In genomic region chr16:1470543-1471251, GRCh38 we compare ENCODE assay signal across 11 cellular contexts. TPM values are rescaled to one million over a fixed set of nuclear protein-coding genes. Genes with fewer than 3 reads are reported as not detected.
A peak's percentile ranks its signal among the peaks of the same experiment; 100 is the strongest.
DNase-seq lines count a peak whose midpoint lies in the region; ATAC-seq, FAIRE-seq and TF ChIP-seq lines count a peak whose summit lies in the region.
"Had no signal": no experiment of that assay in that cellular context is flagged by ENCODE, and none has a peak within 500 bp of the region (broad histone marks: within the 10 kb centered on the region; RNA-seq: fewer than 3 reads in every experiment).

No MANE protein-coding gene starts in this region.

- no peaks in the 10 kb centered on the region for H4K20me1 ChIP-seq in endothelial cell of umbilical vein (replicated peaks; ENCODE audit: control insufficient read depth, extremely low read depth, insufficient read depth, low read length)

- DNase-seq in GM06990 (ENCODE audit: extremely low read depth, insufficient read length): peak; percentile 10
- DNase-seq in NOMO-1 treated with dmso at 0.1 percent for 144 hours (lab: John Stamatoyannopoulos, UW; ENCODE audit: unreplicated experiment): peak; percentile 17
- peak; percentile 22 for DNase-seq in endothelial cell of umbilical vein (ENCODE audit: low read depth, low spot score)
- no peak for DNase-seq in effector CD8-positive, alpha-beta T cell (lab: John Stamatoyannopoulos, UW)
- DNase-seq in pons (ENCODE audit: low spot score): no peak
- DNase-seq in stimulated activated naive CD4-positive, alpha-beta T cell (lab: John Stamatoyannopoulos, UW): no peak
- DNase-seq: activated CD4-positive, alpha-beta T cell treated with anti-CD3 and anti-CD28 coated beads for 1 hour; NCI-H526 treated with DMSO at 0.1 percent for 48 hours had no signal

- H3K27me3 ChIP-seq in GM06990 (replicated peaks; ENCODE audit: control insufficient read depth, insufficient read depth, low read length) (no peaks in the 10 kb centered on the region), endothelial cell of umbilical vein (ENCODE audit: control insufficient read depth in 2 of 2, insufficient read depth in 2 of 2, low read length in 2 of 2) (no peaks in the 10 kb centered on the region), neutrophil (no peaks in the 10 kb centered on the region)
- H3K27me3 ChIP-seq: cardiac muscle cell had no signal

- H3K27ac ChIP-seq in endothelial cell of umbilical vein (ENCODE audit: insufficient read depth, low read depth, low read length): no peak overlapping the region
- H3K27ac ChIP-seq in neutrophil: peak overlapping the region; percentile 86
- H3K27ac ChIP-seq: cardiac muscle cell had no signal

- H3K79me2 ChIP-seq in endothelial cell of umbilical vein (ENCODE audit: control insufficient read depth, insufficient read depth, low read length): peaks cover 29% of the 10 kb centered on the region

- H3K36me3 ChIP-seq in GM06990 (ENCODE audit: control insufficient read depth, insufficient read depth, low read length) (no peaks in the 10 kb centered on the region), endothelial cell of umbilical vein (ENCODE audit: control insufficient read depth in 2 of 2, extremely low read depth in 1 of 2, insufficient read depth in 2 of 2, low read length in 2 of 2) (no peaks in the 10 kb centered on the region), neutrophil (no peaks in the 10 kb centered on the region)
- H3K36me3 ChIP-seq: cardiac muscle cell had no signal

- H2AFZ ChIP-seq in endothelial cell of umbilical vein (ENCODE audit: low read depth, low read length): no peak overlapping the region

- no peaks in the 10 kb centered on the region for H3K9me1 ChIP-seq in endothelial cell of umbilical vein (replicated peaks; ENCODE audit: control insufficient read depth, extremely low read depth, insufficient read depth, low read length)

- TF ChIP-seq CTCF in GM06990 (IDR thresholded peaks at IDR 0.05; ENCODE audit: insufficient read depth, low read length, poor library complexity, severe bottlenecking) (no peak), endothelial cell of umbilical vein (IDR thresholded peaks at IDR 0.05; ENCODE audit: extremely low read depth in 1 of 2, insufficient read depth in 1 of 2, low read depth in 1 of 2, low read length in 2 of 2) (no peak), neutrophil (IDR thresholded peaks at IDR 0.05) (no peak)

- no peak overlapping the region for H3K9ac ChIP-seq in endothelial cell of umbilical vein (replicated peaks; ENCODE audit: extremely low read depth, insufficient read depth, low read length)

- H3K4me1 ChIP-seq in endothelial cell of umbilical vein (ENCODE audit: control insufficient read depth, extremely low read depth, insufficient read depth, low read length) (peaks cover 5% of the 10 kb centered on the region), neutrophil (ENCODE audit: control insufficient read depth in 1 of 2, insufficient read depth in 1 of 2, low read depth in 1 of 2, low read length in 1 of 2) (peaks cover 49 to 56% of the 10 kb centered on the region in 2 experiments)

- H3K4me3 ChIP-seq in GM06990 (replicated peaks; ENCODE audit: low read depth, low read length) (no peak overlapping the region; the same call in none of the 2 replicates), endothelial cell of umbilical vein (replicated peaks in 1 of 3; ENCODE audit: insufficient read depth in 1 of 3, low read depth in 1 of 3, low read length in 3 of 3) (no peak overlapping the region), neutrophil (ENCODE audit: low read depth in 1 of 2, low read length in 1 of 2) (peak overlapping the region; percentile 62 to 65)
- H3K4me3 ChIP-seq: cardiac muscle cell had no signal

- H3K4me2 ChIP-seq in endothelial cell of umbilical vein (ENCODE audit: insufficient read depth, low read length): no peak overlapping the region

- dilution Hi-C loops in endothelial cell of umbilical vein (cut with MboI; ENCODE audit: extremely low pct_ligation_motif_present, low sequenced_read_pairs): no loop called here

- CTCF ChIA-PET in endothelial cell of umbilical vein (lab: Charles Lee): no interaction called here

- TF ChIP-seq POLR2A in endothelial cell of umbilical vein (IDR thresholded peaks at IDR 0.05; ENCODE audit: low read depth, low read length): no peak

- intact Hi-C loops in endothelial cell of umbilical vein (cut with micrococcal nuclease): no loop called here

- H3K9me3 ChIP-seq in endothelial cell of umbilical vein (replicated peaks; ENCODE audit: control insufficient read depth, insufficient read depth, low read length): no peaks in the 10 kb centered on the region
- no peaks in the 10 kb centered on the region for H3K9me3 ChIP-seq in neutrophil

- no peak for FAIRE-seq in endothelial cell of umbilical vein (lab: Jason Lieb, UNC)

- no TSS peak for BruUV-seq in endothelial cell of umbilical vein (replicated peaks; lab: Mats Ljungman, UMichigan)

- no peak for ATAC-seq in GM19328 (IDR thresholded peaks at IDR 0.05; ENCODE audit: unreplicated experiment)

- POLR2A ChIA-PET in endothelial cell of umbilical vein (lab: Charles Lee): no interaction called here

TF ChIP-seq in endothelial cell of umbilical vein, 7 proteins besides CTCF, POLR2A, EP300 and RAD21:
- TF ChIP-seq GATA2 (IDR thresholded peaks at IDR 0.05; ENCODE audit: insufficient read depth, insufficient read length, low read depth, low read length) (no peak), JUN (IDR thresholded peaks at IDR 0.05; ENCODE audit: borderline replicate concordance, insufficient read depth, insufficient read length, low read depth) (no peak), MYC (IDR thresholded peaks at IDR 0.05; ENCODE audit: low read depth, low read length) (no peak), EZH2 (IDR thresholded peaks at IDR 0.05; ENCODE audit: borderline replicate concordance, low read depth, low read length, severe bottlenecking) (no peak), FOS (IDR thresholded peaks at IDR 0.05; ENCODE audit: borderline replicate concordance, insufficient read depth, low read length) (no peak), MAX (IDR thresholded peaks at IDR 0.05; ENCODE audit: insufficient read depth, insufficient read length) (no peak), POLR2AphosphoS5 (IDR thresholded peaks at IDR 0.05; ENCODE audit: insufficient read depth, low read depth, low read length) (no peak)

RNA-seq across cellular contexts. Expression of gene CLCN7, which starts 4.1 kb away (rescaled TPM):
- 89.8 and 94.9 TPM in 2 replicates for total RNA-seq in endothelial cell of umbilical vein
- 59.8 and 76.1 TPM in 2 replicates for polyA plus RNA-seq in endothelial cell of umbilical vein
- polyA plus RNA-seq in endothelial cell of umbilical vein (2011; cell fraction: cytosol; rRNA removed): 32.8 and 46.6 TPM in 2 replicates
- polyA plus RNA-seq in endothelial cell of umbilical vein (2011; cell fraction: nucleus; rRNA removed): 214 and 337 TPM in 2 replicates
- polyA plus RNA-seq in endothelial cell of umbilical vein (2012): 71.9 and 88.4 TPM in 2 replicates
- 52.1 and 73.9 TPM in 2 replicates for polyA minus RNA-seq in endothelial cell of umbilical vein
- 26.7 TPM for polyA minus RNA-seq in endothelial cell of umbilical vein (2011; cell fraction: cytosol; rRNA and poly(A)+ RNA removed)
- polyA minus RNA-seq in endothelial cell of umbilical vein (2011; cell fraction: nucleus; rRNA and poly(A)+ RNA removed): 52.9 and 94.4 TPM in 2 replicates

RNA-seq across cellular contexts. Expression of gene PTX4, which starts 18.0 kb away (rescaled TPM):
- 0.31 TPM in 1 of 2 replicates, not detected in the other for total RNA-seq in endothelial cell of umbilical vein
- not detected in 2 replicates for polyA plus RNA-seq in endothelial cell of umbilical vein
- not detected in 2 replicates for polyA plus RNA-seq in endothelial cell of umbilical vein (2011; cell fraction: cytosol; rRNA removed)
- polyA plus RNA-seq in endothelial cell of umbilical vein (2011; cell fraction: nucleus; rRNA removed): not detected in 2 replicates
- polyA plus RNA-seq in endothelial cell of umbilical vein (2012): not detected in 2 replicates
- not detected in 2 replicates for polyA minus RNA-seq in endothelial cell of umbilical vein
- not detected for polyA minus RNA-seq in endothelial cell of umbilical vein (2011; cell fraction: cytosol; rRNA and poly(A)+ RNA removed)
- polyA minus RNA-seq in endothelial cell of umbilical vein (2011; cell fraction: nucleus; rRNA and poly(A)+ RNA removed): not detected in 2 replicates
- polyA plus RNA-seq: cardiac muscle cell had no signal

RNA-seq across cellular contexts. Expression of gene TELO2, which starts 22.5 kb away (rescaled TPM):
- total RNA-seq in endothelial cell of umbilical vein: 60.5 and 61.6 TPM in 2 replicates
- polyA plus RNA-seq in endothelial cell of umbilical vein: 30.7 and 32.8 TPM in 2 replicates
- 14.5 and 21.1 TPM in 2 replicates for polyA plus RNA-seq in endothelial cell of umbilical vein (2011; cell fraction: cytosol; rRNA removed)
- polyA plus RNA-seq in endothelial cell of umbilical vein (2011; cell fraction: nucleus; rRNA removed): 124 and 125 TPM in 2 replicates
- polyA plus RNA-seq in endothelial cell of umbilical vein (2012): 25.5 and 32.2 TPM in 2 replicates
- polyA minus RNA-seq in endothelial cell of umbilical vein: 9.7 and 17.8 TPM in 2 replicates
- polyA minus RNA-seq in endothelial cell of umbilical vein (2011; cell fraction: cytosol; rRNA and poly(A)+ RNA removed): 16.3 TPM
- 21.6 and 26.8 TPM in 2 replicates for polyA minus RNA-seq in endothelial cell of umbilical vein (2011; cell fraction: nucleus; rRNA and poly(A)+ RNA removed)

RNA-seq across cellular contexts. Expression of gene CCDC154, which starts 26.3 kb away (rescaled TPM):
- 0.25 and 0.75 TPM in 2 replicates for total RNA-seq in endothelial cell of umbilical vein
- polyA plus RNA-seq in endothelial cell of umbilical vein: 0.13 and 0.65 TPM in 2 replicates
- 0.13 TPM in 1 of 2 replicates, not detected in the other for polyA plus RNA-seq in endothelial cell of umbilical vein (2011; cell fraction: cytosol; rRNA removed)
- 1.7 and 2.5 TPM in 2 replicates for polyA plus RNA-seq in endothelial cell of umbilical vein (2011; cell fraction: nucleus; rRNA removed)
- 0.32 and 1.7 TPM in 2 replicates for polyA plus RNA-seq in endothelial cell of umbilical vein (2012)
- 1.4 TPM in 1 of 2 replicates, not detected in the other for polyA minus RNA-seq in endothelial cell of umbilical vein
- not detected for polyA minus RNA-seq in endothelial cell of umbilical vein (2011; cell fraction: cytosol; rRNA and poly(A)+ RNA removed)
- 0.82 TPM in 1 of 2 replicates, not detected in the other for polyA minus RNA-seq in endothelial cell of umbilical vein (2011; cell fraction: nucleus; rRNA and poly(A)+ RNA removed)

RNA-seq across cellular contexts. Expression of gene PERCC1, which starts 39.8 kb away (rescaled TPM):
- not detected in 2 replicates for total RNA-seq in endothelial cell of umbilical vein
- polyA plus RNA-seq in endothelial cell of umbilical vein: not detected in 2 replicates
- not detected in 2 replicates for polyA plus RNA-seq in endothelial cell of umbilical vein (2011; cell fraction: cytosol; rRNA removed)
- not detected in 2 replicates for polyA plus RNA-seq in endothelial cell of umbilical vein (2011; cell fraction: nucleus; rRNA removed)
- not detected in 2 replicates for polyA plus RNA-seq in endothelial cell of umbilical vein (2012)
- not detected in 2 replicates for polyA minus RNA-seq in endothelial cell of umbilical vein
- polyA minus RNA-seq in endothelial cell of umbilical vein (2011; cell fraction: cytosol; rRNA and poly(A)+ RNA removed): not detected
- not detected in 2 replicates for polyA minus RNA-seq in endothelial cell of umbilical vein (2011; cell fraction: nucleus; rRNA and poly(A)+ RNA removed)
- polyA plus RNA-seq: cardiac muscle cell had no signal

Comparison
In these comparisons a context has a peak if more than half of its experiments do, and no peak if none do; other contexts are left out.
1. DNase-seq: peak in GM06990 (single experiment), NOMO-1 treated with dmso at 0.1 percent for 144 hours (single experiment) and endothelial cell of umbilical vein (single experiment); none in effector CD8-positive, alpha-beta T cell (single experiment), pons (single experiment) and stimulated activated naive CD4-positive, alpha-beta T cell (0 of 6).
2. H3K4me3 ChIP-seq: peak in neutrophil (2 of 2); none in GM06990 (single experiment) and endothelial cell of umbilical vein (0 of 3).